19 cellular contexts compared by ENCODE assay signal in the genomic region with DNA sequence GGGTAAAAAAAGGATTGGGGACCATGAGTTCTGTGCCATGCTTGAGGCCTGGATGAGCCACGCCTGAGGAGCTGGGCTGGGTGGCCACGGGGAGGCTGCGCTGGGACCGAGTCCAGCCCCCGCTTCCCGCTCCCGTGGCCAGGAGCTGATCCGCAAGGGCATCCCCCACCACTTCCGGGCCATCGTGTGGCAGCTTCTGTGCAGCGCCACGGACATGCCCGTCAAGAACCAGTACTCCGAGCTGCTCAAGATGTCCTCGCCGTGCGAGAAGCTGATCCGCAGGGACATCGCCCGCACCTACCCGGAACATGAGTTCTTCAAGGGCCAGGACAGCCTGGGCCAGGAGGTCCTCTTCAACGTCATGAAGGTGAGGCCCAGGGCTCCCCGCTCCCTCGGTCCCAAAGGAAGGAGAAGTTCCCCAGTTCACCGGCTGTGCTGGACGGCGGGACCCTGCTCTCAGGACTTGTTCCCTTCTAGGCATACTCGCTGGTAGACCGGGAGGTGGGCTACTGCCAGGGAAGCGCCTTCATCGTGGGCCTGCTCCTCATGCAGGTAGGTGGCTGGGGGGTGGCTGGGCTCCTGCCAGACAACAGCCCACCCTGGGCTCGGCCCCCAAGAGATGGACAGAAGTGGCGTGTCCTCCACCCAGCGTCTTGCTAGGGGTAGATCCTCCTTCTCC. TPM values are rescaled to one million over a fixed set of nuclear protein-coding genes. Genes with fewer than 3 reads are reported as not detected.
A peak's percentile ranks its signal among the peaks of the same experiment; 100 is the strongest.
DNase-seq lines count a peak whose midpoint lies in the region; ATAC-seq and TF ChIP-seq lines count a peak whose summit lies in the region.
"Had no signal": no experiment of that assay in that cellular context is flagged by ENCODE, and none has a peak within 500 bp of the region (broad histone marks: within the 10 kb centered on the region; RNA-seq: fewer than 3 reads in every experiment).

No MANE protein-coding gene starts in this region.

- H3K27ac Mint-ChIP-seq in chondrocyte (ENCODE audit: unreplicated experiment) (no peak overlapping the region), GM23338 (no peak overlapping the region)

- H3K4me3 ChIP-seq in H7 (ENCODE audit: insufficient read depth, low read depth, low read length) (no peak overlapping the region), GM23338 (no peak overlapping the region)
- H3K4me3 ChIP-seq: A549 had no signal

- no peak overlapping the region for H2AFZ ChIP-seq in GM23338

- H4K20me1 ChIP-seq in GM23338 (replicated peaks; ENCODE audit: insufficient read depth), result no peaks in the 10 kb centered on the region

- H3K9me2 ChIP-seq in GM23338 (ENCODE audit: insufficient read depth), result no peaks in the 10 kb centered on the region

- H3K4me3 Mint-ChIP-seq in chondrocyte (ENCODE audit: unreplicated experiment), result no peak overlapping the region
- H3K4me3 Mint-ChIP-seq in GM23338, result no peak overlapping the region

- H3K4me1 Mint-ChIP-seq in chondrocyte (ENCODE audit: low read depth) (peaks cover 6% of the 10 kb centered on the region), GM23338 (peaks cover 10% of the 10 kb centered on the region; the same call in 2 of the 3 replicates)

- no peaks in the 10 kb centered on the region for H3K9me3 Mint-ChIP-seq in chondrocyte (ENCODE audit: low read depth)
- H3K9me3 Mint-ChIP-seq in GM23338, result no peaks in the 10 kb centered on the region

- DNase-seq in H7, result peak; percentile 54
- peak; percentile 90 for DNase-seq in chondrocyte (ENCODE audit: low spot score)
- peak; percentile 31 for DNase-seq in midbrain (lab: John Stamatoyannopoulos, UW)
- no peak for DNase-seq in DMS114 treated with DMSO at 0.1 percent for 48 hours (lab: John Stamatoyannopoulos, UW; ENCODE audit: unreplicated experiment)
- no peak for DNase-seq in GM23338 (ENCODE audit: low spot score)
- no peak for DNase-seq in AML-193 (lab: John Stamatoyannopoulos, UW)
- DNase-seq: DMS53, HCEC 1CT, KBM-7, NCI-H1436, NCI-H2029, NCI-H2171, NCI-H446 treated with DMSO at 0.1 percent for 48 hours, NCI-H748 treated with DMSO at 0.1 percent for 48 hours, PC-3 had no signal

- H3K4me2 ChIP-seq in GM23338, result no peak overlapping the region
- H3K4me2 ChIP-seq: A549 had no signal

- H3K4me1 ChIP-seq in GM23338 (ENCODE audit: insufficient read depth), result peaks cover 6% of the 10 kb centered on the region; the same call in 1 of the 2 replicates

- H3K79me2 ChIP-seq in GM23338 (replicated peaks; ENCODE audit: insufficient read depth), result no peaks in the 10 kb centered on the region

- no peaks in the 10 kb centered on the region for H3K27me3 Mint-ChIP-seq in chondrocyte (ENCODE audit: low read depth)
- peaks cover 15% of the 10 kb centered on the region for H3K27me3 Mint-ChIP-seq in GM23338 (ENCODE audit: insufficient read depth, low read depth, poor library complexity)

- TF ChIP-seq CTCF in chondrocyte (IDR thresholded peaks at IDR 0.05) (no peak), GM23338 (conservative IDR thresholded peaks at IDR 0.05; ENCODE audit: low read depth in 2 of 2) (no peak)

- no peaks in the 10 kb centered on the region for H3F3A ChIP-seq in GM23338 (replicated peaks; ENCODE audit: low read depth)

- H3K27ac ChIP-seq in temporal lobe (ENCODE audit: low read depth, low read length) (peak overlapping the region; percentile 99), GM23338 (ENCODE audit: low read depth) (no peak overlapping the region)
- H3K27ac ChIP-seq: A549, HL-60 had no signal

- H3K27me3 ChIP-seq in H7 (ENCODE audit: control insufficient read depth, insufficient read depth, low read length), result no peaks in the 10 kb centered on the region; the same call in 1 of the 2 replicates
- no peaks in the 10 kb centered on the region for H3K27me3 ChIP-seq in GM23338 (ENCODE audit: insufficient read depth)

- ATAC-seq in GM23338, result no peak
- ATAC-seq: A549, PC-3 had no signal

- H3K36me3 Mint-ChIP-seq in chondrocyte (ENCODE audit: low read depth) (no peaks in the 10 kb centered on the region), GM23338 (ENCODE audit: low read depth) (no peaks in the 10 kb centered on the region; the same call in 2 of the 3 replicates)

- H3K36me3 ChIP-seq in H7 (replicated peaks; ENCODE audit: control insufficient read depth, insufficient read depth, low read length) (no peaks in the 10 kb centered on the region), GM23338 (ENCODE audit: insufficient read depth) (no peaks in the 10 kb centered on the region)

TF ChIP-seq in GM23338, 12 proteins besides CTCF, POLR2A, EP300 and RAD21 (continues in another document):
- TF ChIP-seq JUNB (IDR thresholded peaks at IDR 0.05; ENCODE audit: unreplicated experiment) (no peak), NANOG (IDR thresholded peaks at IDR 0.05; ENCODE audit: borderline replicate concordance) (no peak), ZNF114 (CRISPR knock-in tag; IDR thresholded peaks at IDR 0.05) (no peak), EZH2phosphoT487 (IDR thresholded peaks at IDR 0.05; ENCODE audit: unreplicated experiment) (no peak), STAT1 (IDR thresholded peaks at IDR 0.05; ENCODE audit: unreplicated experiment) (no peak)
- TF ChIP-seq, protein P1, sequence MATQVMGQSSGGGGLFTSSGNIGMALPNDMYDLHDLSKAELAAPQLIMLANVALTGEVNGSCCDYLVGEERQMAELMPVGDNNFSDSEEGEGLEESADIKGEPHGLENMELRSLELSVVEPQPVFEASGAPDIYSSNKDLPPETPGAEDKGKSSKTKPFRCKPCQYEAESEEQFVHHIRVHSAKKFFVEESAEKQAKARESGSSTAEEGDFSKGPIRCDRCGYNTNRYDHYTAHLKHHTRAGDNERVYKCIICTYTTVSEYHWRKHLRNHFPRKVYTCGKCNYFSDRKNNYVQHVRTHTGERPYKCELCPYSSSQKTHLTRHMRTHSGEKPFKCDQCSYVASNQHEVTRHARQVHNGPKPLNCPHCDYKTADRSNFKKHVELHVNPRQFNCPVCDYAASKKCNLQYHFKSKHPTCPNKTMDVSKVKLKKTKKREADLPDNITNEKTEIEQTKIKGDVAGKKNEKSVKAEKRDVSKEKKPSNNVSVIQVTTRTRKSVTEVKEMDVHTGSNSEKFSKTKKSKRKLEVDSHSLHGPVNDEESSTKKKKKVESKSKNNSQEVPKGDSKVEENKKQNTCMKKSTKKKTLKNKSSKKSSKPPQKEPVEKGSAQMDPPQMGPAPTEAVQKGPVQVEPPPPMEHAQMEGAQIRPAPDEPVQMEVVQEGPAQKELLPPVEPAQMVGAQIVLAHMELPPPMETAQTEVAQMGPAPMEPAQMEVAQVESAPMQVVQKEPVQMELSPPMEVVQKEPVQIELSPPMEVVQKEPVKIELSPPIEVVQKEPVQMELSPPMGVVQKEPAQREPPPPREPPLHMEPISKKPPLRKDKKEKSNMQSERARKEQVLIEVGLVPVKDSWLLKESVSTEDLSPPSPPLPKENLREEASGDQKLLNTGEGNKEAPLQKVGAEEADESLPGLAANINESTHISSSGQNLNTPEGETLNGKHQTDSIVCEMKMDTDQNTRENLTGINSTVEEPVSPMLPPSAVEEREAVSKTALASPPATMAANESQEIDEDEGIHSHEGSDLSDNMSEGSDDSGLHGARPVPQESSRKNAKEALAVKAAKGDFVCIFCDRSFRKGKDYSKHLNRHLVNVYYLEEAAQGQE (IDR thresholded peaks at IDR 0.05; ENCODE audit: unreplicated experiment), result no peak

RNA-seq across cellular contexts. Expression of a gene that starts 18.9 kb away (rescaled TPM):
- 3.5 and 5.0 TPM in 2 replicates for total RNA-seq in H7 (2014; rRNA removed; shearing (Covaris generic))
- total RNA-seq in chondrocyte, result 27.4 to 30.6 TPM (median 28.4 TPM) in 3 replicates
- total RNA-seq in temporal lobe, result 49.4 TPM
- total RNA-seq in GM23338 (2014; rRNA removed; shearing (Covaris generic)), result 14.0 and 16.2 TPM in 2 replicates
- polyA plus RNA-seq in GM23338 (2016; fragmentation: Nextera tagmentation; extraction: Ambion mirVana), result 4.3 and 4.5 TPM in 2 replicates

RNA-seq across cellular contexts. Expression of a gene that starts 25.3 kb away (rescaled TPM):
- total RNA-seq in H7 (2014; rRNA removed; shearing (Covaris generic)), result 0.14 and 0.22 TPM in 2 replicates
- 0.22 to 0.80 TPM (median 0.38 TPM) in 3 replicates for total RNA-seq in chondrocyte
- total RNA-seq in temporal lobe, result 7.4 TPM
- 12.1 and 17.6 TPM in 2 replicates for total RNA-seq in GM23338 (2014; rRNA removed; shearing (Covaris generic))
- 17.9 and 22.3 TPM in 2 replicates for polyA plus RNA-seq in GM23338 (2016; fragmentation: Nextera tagmentation; extraction: Ambion mirVana)
- total RNA-seq: SK-MEL-5 had no signal

RNA-seq across cellular contexts. Expression of a gene that starts 39.4 kb away (rescaled TPM):
- total RNA-seq in H7 (2014; rRNA removed; shearing (Covaris generic)), result 1.6 and 4.0 TPM in 2 replicates
- total RNA-seq in chondrocyte (1.9 to 6.9 TPM (median 4.8 TPM) in 3 replicates), temporal lobe (under 0.01 TPM)
- total RNA-seq in GM23338 (2014; rRNA removed; shearing (Covaris generic)), result 4.5 and 4.8 TPM in 2 replicates
- polyA plus RNA-seq in GM23338 (2016; fragmentation: Nextera tagmentation; extraction: Ambion mirVana), result 0.29 and 1.3 TPM in 2 replicates

RNA-seq across cellular contexts. Expression of a gene that starts 54.8 kb away (rescaled TPM):
- 21.1 and 24.3 TPM in 2 replicates for total RNA-seq in H7 (2014; rRNA removed; shearing (Covaris generic))
- total RNA-seq in chondrocyte (24.4 to 27.5 TPM (median 25.7 TPM) in 3 replicates), temporal lobe (7.1 TPM)
- 22.6 and 23.2 TPM in 2 replicates for total RNA-seq in GM23338 (2014; rRNA removed; shearing (Covaris generic))
- 11.3 and 12.2 TPM in 2 replicates for polyA plus RNA-seq in GM23338 (2016; fragmentation: Nextera tagmentation; extraction: Ambion mirVana)

Comparison
In these comparisons a context has a peak if more than half of its experiments do, and no peak if none do; other contexts are left out.
1. DNase-seq: peak in H7 (single experiment), chondrocyte (single experiment) and midbrain (single experiment); none in DMS114 treated with DMSO at 0.1 percent for 48 hours (single experiment), GM23338 (single experiment) and AML-193 (0 of 2).